In the genomic region with DNA sequence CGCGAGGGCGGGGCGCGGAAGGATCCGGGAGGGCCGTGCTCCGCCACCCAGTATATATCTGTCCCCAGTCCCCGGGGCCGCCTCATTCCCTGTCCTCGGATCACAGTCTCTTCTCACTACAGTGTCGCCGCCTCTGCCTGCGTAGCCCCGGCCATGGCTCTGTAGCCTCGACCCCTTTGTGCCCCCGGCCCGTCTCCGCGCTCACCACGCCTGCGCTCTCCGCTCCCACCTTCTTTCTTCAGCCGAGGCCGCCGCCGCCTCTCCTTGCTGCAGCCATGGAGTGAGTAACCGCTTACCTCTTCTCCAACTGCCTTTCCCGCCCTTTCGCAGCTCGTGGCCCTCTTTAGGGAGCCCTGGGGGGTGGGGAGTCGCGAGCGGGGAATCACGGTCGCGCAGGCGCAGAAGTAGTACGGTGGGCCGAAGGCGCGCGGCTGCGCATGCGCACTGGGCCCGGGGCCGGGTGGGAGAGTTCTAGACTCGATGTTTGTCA, we compare ENCODE assay signal across 8 cellular contexts. TPM values are rescaled to one million over a fixed set of nuclear protein-coding genes. Genes with fewer than 3 reads are reported as not detected.
A peak's percentile ranks its signal among the peaks of the same experiment; 100 is the strongest.
DNase-seq lines count a peak whose midpoint lies in the region; ATAC-seq and TF ChIP-seq lines count a peak whose summit lies in the region.

A gene with protein sequence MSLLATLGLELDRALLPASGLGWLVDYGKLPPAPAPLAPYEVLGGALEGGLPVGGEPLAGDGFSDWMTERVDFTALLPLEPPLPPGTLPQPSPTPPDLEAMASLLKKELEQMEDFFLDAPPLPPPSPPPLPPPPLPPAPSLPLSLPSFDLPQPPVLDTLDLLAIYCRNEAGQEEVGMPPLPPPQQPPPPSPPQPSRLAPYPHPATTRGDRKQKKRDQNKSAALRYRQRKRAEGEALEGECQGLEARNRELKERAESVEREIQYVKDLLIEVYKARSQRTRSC (plus strand): TSS at position 85 of the 490 bp plus-strand sequence. CDS start 1,646 bp downstream, outside the sequence.
A gene with protein sequence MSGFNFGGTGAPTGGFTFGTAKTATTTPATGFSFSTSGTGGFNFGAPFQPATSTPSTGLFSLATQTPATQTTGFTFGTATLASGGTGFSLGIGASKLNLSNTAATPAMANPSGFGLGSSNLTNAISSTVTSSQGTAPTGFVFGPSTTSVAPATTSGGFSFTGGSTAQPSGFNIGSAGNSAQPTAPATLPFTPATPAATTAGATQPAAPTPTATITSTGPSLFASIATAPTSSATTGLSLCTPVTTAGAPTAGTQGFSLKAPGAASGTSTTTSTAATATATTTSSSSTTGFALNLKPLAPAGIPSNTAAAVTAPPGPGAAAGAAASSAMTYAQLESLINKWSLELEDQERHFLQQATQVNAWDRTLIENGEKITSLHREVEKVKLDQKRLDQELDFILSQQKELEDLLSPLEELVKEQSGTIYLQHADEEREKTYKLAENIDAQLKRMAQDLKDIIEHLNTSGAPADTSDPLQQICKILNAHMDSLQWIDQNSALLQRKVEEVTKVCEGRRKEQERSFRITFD (minus strand): TSS at position 384 of the 490 bp plus-strand sequence. CDS start 19,697 bp downstream, outside the sequence.

- H3K4me3 ChIP-seq in AG09309 (ENCODE audit: control insufficient read depth, low read depth, low read length) (peak within 1 kb of the TSS; percentile 98), kidney epithelial cell (ENCODE audit: low read depth, low read length) (peak within 1 kb of the TSS; percentile 66)

- H3K36me3 ChIP-seq in kidney epithelial cell (ENCODE audit: control insufficient read depth, insufficient read depth, low read length) = peaks cover 4% of the 10 kb centered on the region

- no peaks in the 10 kb centered on the region for H3K27me3 ChIP-seq in kidney epithelial cell (ENCODE audit: control insufficient read depth, insufficient read depth, low read length)

- peak; percentile 66 for ATAC-seq in HG03175 (IDR thresholded peaks at IDR 0.05; ENCODE audit: unreplicated experiment)

- peak; percentile 27 for DNase-seq in AG09309 (ENCODE audit: low read depth)
- DNase-seq in NCI-H226 = peak; percentile 72
- DNase-seq in activated CD4-positive, CD25-positive, alpha-beta regulatory T cell treated with anti-CD3 and anti-CD28 coated beads, Interleukin-2, amount 50 U/mL, for 72 hours = peak; percentile 97
- DNase-seq in cerebellar cortex (ENCODE audit: low spot score) = peak; percentile 84
- peak; percentile 16 for DNase-seq in kidney epithelial cell (ENCODE audit: low read depth)
- DNase-seq in stimulated activated CD4-positive, alpha-beta T cell treated with anti-CD3 and anti-CD28 coated beads, Interleukin-15, amount 100 ng/mL, for 48 hours (ENCODE audit: low read depth in 2 of 2) = peak; percentile 86 to 91

- peak; percentile 62 for TF ChIP-seq POLR2A in GM18951 (IDR thresholded peaks at IDR 0.05; ENCODE audit: extremely low read depth, insufficient read depth, insufficient read length)

- no peak for TF ChIP-seq CTCF in AG09309 (IDR thresholded peaks at IDR 0.05; ENCODE audit: control insufficient read depth, insufficient read depth, low read depth, low read length, missing control alignments)
- no peak for TF ChIP-seq CTCF in kidney epithelial cell (IDR thresholded peaks at IDR 0.05; ENCODE audit: insufficient read depth, low read length, poor library complexity, severe bottlenecking)

- in situ Hi-C loops in GM18951 (cut with MboI; ENCODE audit: low sequenced_read_pairs, unreplicated experiment) = no loop called here

RNA-seq across cellular contexts. Expression of the first gene that starts in this region (rescaled TPM):
- 22.4 and 22.7 TPM in 2 replicates for total RNA-seq in kidney epithelial cell

RNA-seq across cellular contexts. Expression of the second gene that starts in this region (rescaled TPM):
- total RNA-seq in kidney epithelial cell = 61.1 and 66.0 TPM in 2 replicates

Comparison
In these comparisons a context has a peak if more than half of its experiments do, and no peak if none do; other contexts are left out.
1. Peak in every context shown above with its lines: DNase-seq, ATAC-seq and H3K4me3 ChIP-seq.
2. DNase-seq: peak in every context shown above with its lines; median percentile 97 in activated CD4-positive, CD25-positive, alpha-beta regulatory T cell treated with anti-CD3 and anti-CD28 coated beads, Interleukin-2, amount 50 U/mL, for 72 hours; 88 in stimulated activated CD4-positive, alpha-beta T cell treated with anti-CD3 and anti-CD28 coated beads, Interleukin-15, amount 100 ng/mL, for 48 hours; 84 in cerebellar cortex; 72 in NCI-H226; 27 in AG09309; 16 in kidney epithelial cell.